8 cellular contexts compared by ENCODE assay signal in the genomic region with DNA sequence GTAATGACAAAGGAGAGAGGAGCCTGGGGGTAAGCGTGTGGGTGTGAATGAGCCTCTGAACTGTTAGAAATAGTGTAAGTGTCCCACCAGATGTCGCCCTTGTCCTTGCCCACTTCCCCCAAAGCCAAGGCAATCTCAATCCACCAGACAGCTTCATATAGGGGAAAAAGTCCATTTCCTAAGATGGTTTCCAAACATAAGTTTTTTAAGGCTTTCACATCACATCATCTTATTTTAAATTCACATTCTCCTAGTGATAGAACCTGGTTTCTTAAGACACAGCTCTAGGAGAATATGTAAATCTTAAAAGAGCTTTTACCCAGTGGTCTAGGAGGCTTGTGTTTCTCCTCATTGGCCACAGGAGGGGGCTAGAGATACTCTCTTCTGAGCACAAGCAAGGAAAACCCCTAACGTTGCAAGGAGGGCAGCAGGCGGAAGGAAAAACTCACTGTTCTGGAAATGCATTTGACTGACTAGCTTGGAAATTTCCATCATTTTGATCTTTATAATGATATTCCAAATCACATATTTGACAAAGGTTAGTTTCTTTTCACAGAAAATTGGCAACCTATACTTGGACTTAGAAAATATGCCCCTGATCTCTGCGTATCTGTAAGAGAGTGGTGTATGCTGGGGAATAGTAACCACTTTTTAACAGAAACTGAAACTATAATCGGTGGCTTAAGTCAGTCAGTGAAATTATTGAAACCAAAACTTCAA. TPM values are rescaled to one million over a fixed set of nuclear protein-coding genes. Genes with fewer than 3 reads are reported as not detected.
DNase-seq lines count a peak whose midpoint lies in the region; ATAC-seq and TF ChIP-seq lines count a peak whose summit lies in the region.

No MANE protein-coding gene starts in this region.

- peaks cover 21% of the 10 kb centered on the region for H3K27me3 ChIP-seq in MM.1S (replicated peaks; ENCODE audit: insufficient read depth, low read length)
- no peaks in the 10 kb centered on the region; the same call in 1 of the 2 replicates for H3K27me3 ChIP-seq in SJCRH30
- no peaks in the 10 kb centered on the region for H3K27me3 ChIP-seq in uterus

- H3K27me3 Mint-ChIP-seq in progenitor cell of endocrine pancreas: peaks cover 17% of the 10 kb centered on the region

- peak overlapping the region; percentile 43; the same call in 1 of the 2 replicates for H3K4me2 ChIP-seq in MM.1S (ENCODE audit: low read depth, low read length)

- TF ChIP-seq POLR2A in uterus (IDR thresholded peaks at IDR 0.05): no peak

- no peaks in the 10 kb centered on the region for H3K4me1 ChIP-seq in MM.1S (ENCODE audit: low read length)
- no peaks in the 10 kb centered on the region for H3K4me1 ChIP-seq in SJCRH30
- H3K4me1 ChIP-seq in uterus: no peaks in the 10 kb centered on the region

- TF ChIP-seq CTCF in MM.1S (IDR thresholded peaks at IDR 0.05; ENCODE audit: low read length) (peak; percentile 66), progenitor cell of endocrine pancreas (IDR thresholded peaks at IDR 0.05; ENCODE audit: unreplicated experiment) (peak; percentile 94), uterus (IDR thresholded peaks at IDR 0.05) (peak; percentile 71 to 92 (median 80))

- peaks cover 11 to 19% of the 10 kb centered on the region in 2 donors for H3K36me3 Mint-ChIP-seq in activated naive CD4-positive, alpha-beta T cell treated with anti-CD3 and anti-CD28 coated beads, Interleukin-2, amount 50 U/mL, for 72 hours
- H3K36me3 Mint-ChIP-seq in progenitor cell of endocrine pancreas (ENCODE audit: insufficient read depth): no peaks in the 10 kb centered on the region

- peaks cover 4% of the 10 kb centered on the region for H3K4me1 Mint-ChIP-seq in progenitor cell of endocrine pancreas (ENCODE audit: low read depth)

- H3K9me2 ChIP-seq in MM.1S (replicated peaks; ENCODE audit: insufficient read depth, low read length): no peaks in the 10 kb centered on the region

- H3K9me3 Mint-ChIP-seq in activated naive CD4-positive, alpha-beta T cell treated with anti-CD3 and anti-CD28 coated beads, Interleukin-2, amount 50 U/mL, for 72 hours: no peaks in the 10 kb centered on the region
- H3K9me3 Mint-ChIP-seq in progenitor cell of endocrine pancreas (ENCODE audit: low read depth): no peaks in the 10 kb centered on the region

- H3K27ac ChIP-seq in MM.1S (ENCODE audit: low read length) (no peak overlapping the region), SJCRH30 (no peak overlapping the region), uterus (peak overlapping the region; percentile 69 to 71)

- no peak overlapping the region for H3K9ac ChIP-seq in MM.1S (ENCODE audit: low read length)

- H3K27ac Mint-ChIP-seq in activated naive CD4-positive, alpha-beta T cell treated with anti-CD3 and anti-CD28 coated beads, Interleukin-2, amount 50 U/mL, for 72 hours: peak overlapping the region; percentile 67 to 86
- peak overlapping the region; percentile 14 for H3K27ac Mint-ChIP-seq in progenitor cell of endocrine pancreas

- H3K4me3 Mint-ChIP-seq in progenitor cell of endocrine pancreas (ENCODE audit: low read depth): no peak overlapping the region

- no peaks in the 10 kb centered on the region for H4K20me1 ChIP-seq in MM.1S (ENCODE audit: insufficient read depth, low read length)

- intact Hi-C loops in Right ventricle myocardium superior (cut with DNase I): loop anchor here (5.0 kb wide), 2 partner anchors 82 to 312 kb away; a partner anchor contains a TSS
- intact Hi-C loops in uterus (cut with DNase I; ENCODE audit: low total_unique reads): loop anchor here (5.0 kb wide), 1 partner anchor 307 kb away; no protein-coding TSS in a partner anchor

- no peaks in the 10 kb centered on the region for H3K9me3 ChIP-seq in MM.1S (replicated peaks; ENCODE audit: insufficient read depth, low read length)
- 0 out of 2 replicates have a peak, but pooled peaks cover 2% of the 10 kb centered on the region for H3K9me3 ChIP-seq in SJCRH30 (replicated peaks)
- H3K9me3 ChIP-seq in uterus: no peaks in the 10 kb centered on the region

- no peak overlapping the region for H2AFZ ChIP-seq in MM.1S (ENCODE audit: low read length)

- DNase-seq in GM04504 (ENCODE audit: low read depth) (peak; percentile 84), HCEC 1CT (peak; percentile 90), MM.1S (peak; percentile 79), SJCRH30 (peak; percentile 69 to 92), Right ventricle myocardium superior (no peak), progenitor cell of endocrine pancreas (ENCODE audit: low spot score, unreplicated experiment) (peak; percentile 46), uterus (peak; percentile 54 to 70)
- DNase-seq in activated naive CD4-positive, alpha-beta T cell treated with anti-CD3 and anti-CD28 coated beads, Interleukin-2, amount 50 U/mL, for 72 hours (ENCODE audit: low spot score in 2 of 2): peak; percentile 71 to 77

- no peaks in the 10 kb centered on the region for H3K79me2 ChIP-seq in MM.1S (ENCODE audit: low read length)

- H3F3A ChIP-seq in MM.1S (ENCODE audit: insufficient read depth, low read length): no peaks in the 10 kb centered on the region

- H3K36me3 ChIP-seq in MM.1S (replicated peaks; ENCODE audit: insufficient read depth, low read length) (no peaks in the 10 kb centered on the region), SJCRH30 (no peaks in the 10 kb centered on the region), uterus (no peaks in the 10 kb centered on the region)

- peak overlapping the region; percentile 50; the same call in 1 of the 2 replicates for H3K4me3 ChIP-seq in MM.1S (ENCODE audit: low read length)
- peak overlapping the region; percentile 40 for H3K4me3 ChIP-seq in SJCRH30
- H3K4me3 ChIP-seq in uterus: peak overlapping the region; percentile 19 to 40

- peak; percentile 89 to 92 for ATAC-seq in activated naive CD4-positive, alpha-beta T cell treated with anti-CD3 and anti-CD28 coated beads, Interleukin-2, amount 50 U/mL, for 72 hours
- ATAC-seq in Right ventricle myocardium superior (ENCODE audit: poor library complexity): peak; percentile 99

RNA-seq across cellular contexts. Expression of a gene that starts 51.9 kb away (rescaled TPM):
- 4.1 and 4.6 TPM in 2 replicates for total RNA-seq in SJCRH30 (2014; rRNA removed; shearing (Covaris generic))
- total RNA-seq in activated naive CD4-positive, alpha-beta T cell treated with anti-CD3 and anti-CD28 coated beads, Interleukin-2, amount 50 U/mL, for 72 hours: under 1 TPM in 1 of 2 donors, not detected in 1; 0.35 TPM
- total RNA-seq in Right ventricle myocardium superior (16.9 TPM), progenitor cell of endocrine pancreas (4.3 and 5.1 TPM in 2 replicates), uterus (10 to 100 TPM in 2 of 4 donors, 1 to 10 TPM in 1, not detected in 1; 2.2 to 23.6 (median 13.5) TPM)

RNA-seq across cellular contexts. Expression of a gene that starts 52.0 kb away (rescaled TPM):
- total RNA-seq in SJCRH30 (2014; rRNA removed; shearing (Covaris generic)): 1.6 and 2.4 TPM in 2 replicates
- total RNA-seq in activated naive CD4-positive, alpha-beta T cell treated with anti-CD3 and anti-CD28 coated beads, Interleukin-2, amount 50 U/mL, for 72 hours: 10 to 100 TPM; 37.3 to 37.4 TPM
- total RNA-seq in Right ventricle myocardium superior: 0.27 TPM
- 0.16 and 0.29 TPM in 2 replicates for total RNA-seq in progenitor cell of endocrine pancreas
- total RNA-seq in uterus: 10 to 100 TPM in 1 of 4 donors, under 1 TPM in 1, not detected in 2; 0.73 to 10.3 TPM

Comparison
In these comparisons a context has a peak if more than half of its experiments do, and no peak if none do; other contexts are left out.
1. H3K27ac ChIP-seq: peak in uterus (2 of 2); none in MM.1S (single experiment) and SJCRH30 (single experiment).
2. Peak in every context shown above with its lines, with median percentiles within 50 percentile points of each other: H3K4me3 ChIP-seq and CTCF ChIP-seq.